Comparison of ENCODE assay signal across 8 cellular contexts in genomic region chr16:74709477-74709877, GRCh38. TPM values are rescaled to one million over a fixed set of nuclear protein-coding genes. Genes with fewer than 3 reads are reported as not detected.
A peak's percentile ranks its signal among the peaks of the same experiment; 100 is the strongest.
DNase-seq lines count a peak whose midpoint lies in the region; ATAC-seq, FAIRE-seq and TF ChIP-seq lines count a peak whose summit lies in the region.

No MANE protein-coding gene starts in this region.

- peak; percentile 92 for TF ChIP-seq CTCF in bronchial epithelial cell (IDR thresholded peaks at IDR 0.05; ENCODE audit: insufficient read depth, low read length, severe bottlenecking)
- peak; percentile 97 for TF ChIP-seq CTCF in kidney epithelial cell (IDR thresholded peaks at IDR 0.05; ENCODE audit: insufficient read depth, low read length, poor library complexity, severe bottlenecking)

- FAIRE-seq in A204.1 (lab: Jason Lieb, UNC) (peak; percentile 78), bronchial epithelial cell (lab: Jason Lieb, UNC) (peak; percentile 94)

- DNase-seq in NCI-H226 (peak; percentile 53), bronchial epithelial cell (ENCODE audit: low read depth) (peak; percentile 75), kidney epithelial cell (ENCODE audit: low read depth) (peak; percentile 18)
- peak; percentile 66 for DNase-seq in activated CD4-positive, CD25-positive, alpha-beta regulatory T cell treated with anti-CD3 and anti-CD28 coated beads, Interleukin-2, amount 50 U/mL, for 16 hours (ENCODE audit: low read depth, low spot score)
- DNase-seq in stimulated activated CD4-positive, alpha-beta T cell treated with anti-CD3 and anti-CD28 coated beads, Interleukin-1b, Interleukin-23, amount 100 ng/mL, for 4 hours (ENCODE audit: low read depth in 2 of 2): peak; percentile 74 to 81

- H3K27me3 ChIP-seq in bronchial epithelial cell (ENCODE audit: control insufficient read depth, insufficient read depth, low read length): no peaks in the 10 kb centered on the region
- no peaks in the 10 kb centered on the region for H3K27me3 ChIP-seq in kidney epithelial cell (ENCODE audit: control insufficient read depth, insufficient read depth, low read length)

- peak; percentile 85 for ATAC-seq in GM18517 (IDR thresholded peaks at IDR 0.05; ENCODE audit: unreplicated experiment)
- ATAC-seq in HG03103 (IDR thresholded peaks at IDR 0.05; ENCODE audit: low read depth, unreplicated experiment): peak; percentile 74

- H3K36me3 ChIP-seq in bronchial epithelial cell (ENCODE audit: control insufficient read depth, insufficient read depth, low read length) (no peaks in the 10 kb centered on the region), kidney epithelial cell (ENCODE audit: control insufficient read depth, insufficient read depth, low read length) (no peaks in the 10 kb centered on the region)

- H3K4me3 ChIP-seq in bronchial epithelial cell (ENCODE audit: low read depth, low read length) (no peak overlapping the region), kidney epithelial cell (ENCODE audit: low read depth, low read length) (no peak overlapping the region)

RNA-seq across cellular contexts. Expression of gene MLKL, which starts 8.8 kb away (rescaled TPM):
- total RNA-seq in bronchial epithelial cell: 2.7 and 6.3 TPM in 2 replicates
- total RNA-seq in kidney epithelial cell: 11.5 and 12.0 TPM in 2 replicates

RNA-seq across cellular contexts. Expression of gene RFWD3, which starts 42.8 kb away (rescaled TPM):
- total RNA-seq in bronchial epithelial cell (11.6 and 13.7 TPM in 2 replicates), kidney epithelial cell (25.9 and 35.4 TPM in 2 replicates)

Comparison
In these comparisons a context has a peak if more than half of its experiments do, and no peak if none do; other contexts are left out.
1. DNase-seq: peak in every context shown above with its lines; median percentile 78 in stimulated activated CD4-positive, alpha-beta T cell treated with anti-CD3 and anti-CD28 coated beads, Interleukin-1b, Interleukin-23, amount 100 ng/mL, for 4 hours; 75 in bronchial epithelial cell; 66 in activated CD4-positive, CD25-positive, alpha-beta regulatory T cell treated with anti-CD3 and anti-CD28 coated beads, Interleukin-2, amount 50 U/mL, for 16 hours; 53 in NCI-H226; 18 in kidney epithelial cell.